Comparison of ENCODE assay signal across 2 cellular contexts in the genomic region with DNA sequence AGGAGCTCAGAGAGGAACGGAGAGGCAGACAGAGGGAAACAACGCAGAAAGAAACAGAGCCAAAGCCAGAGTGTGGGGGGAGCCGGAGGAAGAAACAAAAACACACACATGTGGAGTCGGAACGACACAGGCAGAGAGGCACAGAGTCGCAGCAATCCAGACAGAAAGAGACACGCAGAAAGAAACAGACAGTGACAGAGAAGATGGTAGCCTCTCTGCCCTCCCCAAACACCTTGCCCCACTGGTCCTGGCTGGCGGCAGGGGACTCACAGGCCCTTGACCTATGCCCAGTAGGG.
TF ChIP-seq lines count a peak whose summit lies in the region.

No MANE protein-coding gene starts in this region.

TF ChIP-seq in A549, 52 proteins besides CTCF, POLR2A, EP300 and RAD21:
- TF ChIP-seq SMC3 (IDR thresholded peaks at IDR 0.05) (no peak), CHD4 (IDR thresholded peaks at IDR 0.05; ENCODE audit: borderline replicate concordance) (no peak), FOSB (CRISPR knock-in tag; IDR thresholded peaks at IDR 0.05) (no peak), RARB (CRISPR knock-in tag; IDR thresholded peaks at IDR 0.05) (no peak), HOXB13 (CRISPR knock-in tag; IDR thresholded peaks at IDR 0.05; ENCODE audit: low read depth) (no peak), ELK1 (IDR thresholded peaks at IDR 0.05; ENCODE audit: low read depth, low read length) (no peak), NR3C1 (IDR thresholded peaks at IDR 0.05) (no peak), ESRRA (IDR thresholded peaks at IDR 0.05; ENCODE audit: borderline replicate concordance, low read length) (no peak), ZSCAN20 (CRISPR knock-in tag; IDR thresholded peaks at IDR 0.05) (no peak), MAFK (IDR thresholded peaks at IDR 0.05; ENCODE audit: partially characterized antibody) (no peak), TFCP2L1 (CRISPR knock-in tag; IDR thresholded peaks at IDR 0.05) (no peak), NPAS2 (CRISPR knock-in tag; IDR thresholded peaks at IDR 0.05; ENCODE audit: borderline replicate concordance) (no peak), HEYL (CRISPR knock-in tag; IDR thresholded peaks at IDR 0.05) (no peak), KDM5A (IDR thresholded peaks at IDR 0.05) (no peak), POLR2AphosphoS2 (conservative IDR thresholded peaks at IDR 0.05; ENCODE audit: low read length) (no peak), MYC (IDR thresholded peaks at IDR 0.05; ENCODE audit: borderline replicate concordance, low read length) (no peak)
- TF ChIP-seq, protein P1, sequence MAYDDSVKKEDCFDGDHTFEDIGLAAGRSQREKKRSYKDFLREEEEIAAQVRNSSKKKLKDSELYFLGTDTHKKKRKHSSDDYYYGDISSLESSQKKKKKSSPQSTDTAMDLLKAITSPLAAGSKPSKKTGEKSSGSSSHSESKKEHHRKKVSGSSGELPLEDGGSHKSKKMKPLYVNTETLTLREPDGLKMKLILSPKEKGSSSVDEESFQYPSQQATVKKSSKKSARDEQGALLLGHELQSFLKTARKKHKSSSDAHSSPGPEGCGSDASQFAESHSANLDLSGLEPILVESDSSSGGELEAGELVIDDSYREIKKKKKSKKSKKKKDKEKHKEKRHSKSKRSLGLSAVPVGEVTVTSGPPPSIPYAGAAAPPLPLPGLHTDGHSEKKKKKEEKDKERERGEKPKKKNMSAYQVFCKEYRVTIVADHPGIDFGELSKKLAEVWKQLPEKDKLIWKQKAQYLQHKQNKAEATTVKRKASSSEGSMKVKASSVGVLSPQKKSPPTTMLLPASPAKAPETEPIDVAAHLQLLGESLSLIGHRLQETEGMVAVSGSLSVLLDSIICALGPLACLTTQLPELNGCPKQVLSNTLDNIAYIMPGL (CRISPR knock-in tag; IDR thresholded peaks at IDR 0.05; ENCODE audit: borderline replicate concordance): no peak
- TF ChIP-seq, protein P2, sequence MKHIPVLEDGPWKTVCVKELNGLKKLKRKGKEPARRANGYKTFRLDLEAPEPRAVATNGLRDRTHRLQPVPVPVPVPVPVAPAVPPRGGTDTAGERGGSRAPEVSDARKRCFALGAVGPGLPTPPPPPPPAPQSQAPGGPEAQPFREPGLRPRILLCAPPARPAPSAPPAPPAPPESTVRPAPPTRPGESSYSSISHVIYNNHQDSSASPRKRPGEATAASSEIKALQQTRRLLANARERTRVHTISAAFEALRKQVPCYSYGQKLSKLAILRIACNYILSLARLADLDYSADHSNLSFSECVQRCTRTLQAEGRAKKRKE (CRISPR knock-in tag; IDR thresholded peaks at IDR 0.05; ENCODE audit: low read depth): no peak
- TF ChIP-seq, protein P3, sequence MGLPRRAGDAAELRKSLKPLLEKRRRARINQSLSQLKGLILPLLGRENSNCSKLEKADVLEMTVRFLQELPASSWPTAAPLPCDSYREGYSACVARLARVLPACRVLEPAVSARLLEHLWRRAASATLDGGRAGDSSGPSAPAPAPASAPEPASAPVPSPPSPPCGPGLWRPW (IDR thresholded peaks at IDR 0.05): no peak
- TF ChIP-seq, protein P4, sequence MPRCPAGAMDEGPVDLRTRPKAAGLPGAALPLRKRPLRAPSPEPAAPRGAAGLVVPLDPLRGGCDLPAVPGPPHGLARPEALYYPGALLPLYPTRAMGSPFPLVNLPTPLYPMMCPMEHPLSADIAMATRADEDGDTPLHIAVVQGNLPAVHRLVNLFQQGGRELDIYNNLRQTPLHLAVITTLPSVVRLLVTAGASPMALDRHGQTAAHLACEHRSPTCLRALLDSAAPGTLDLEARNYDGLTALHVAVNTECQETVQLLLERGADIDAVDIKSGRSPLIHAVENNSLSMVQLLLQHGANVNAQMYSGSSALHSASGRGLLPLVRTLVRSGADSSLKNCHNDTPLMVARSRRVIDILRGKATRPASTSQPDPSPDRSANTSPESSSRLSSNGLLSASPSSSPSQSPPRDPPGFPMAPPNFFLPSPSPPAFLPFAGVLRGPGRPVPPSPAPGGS (IDR thresholded peaks at IDR 0.05): no peak

TF ChIP-seq in GM12878, 131 proteins besides CTCF, POLR2A, EP300 and RAD21:
- TF ChIP-seq, protein P5, sequence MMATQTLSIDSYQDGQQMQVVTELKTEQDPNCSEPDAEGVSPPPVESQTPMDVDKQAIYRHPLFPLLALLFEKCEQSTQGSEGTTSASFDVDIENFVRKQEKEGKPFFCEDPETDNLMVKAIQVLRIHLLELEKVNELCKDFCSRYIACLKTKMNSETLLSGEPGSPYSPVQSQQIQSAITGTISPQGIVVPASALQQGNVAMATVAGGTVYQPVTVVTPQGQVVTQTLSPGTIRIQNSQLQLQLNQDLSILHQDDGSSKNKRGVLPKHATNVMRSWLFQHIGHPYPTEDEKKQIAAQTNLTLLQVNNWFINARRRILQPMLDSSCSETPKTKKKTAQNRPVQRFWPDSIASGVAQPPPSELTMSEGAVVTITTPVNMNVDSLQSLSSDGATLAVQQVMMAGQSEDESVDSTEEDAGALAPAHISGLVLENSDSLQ (IDR thresholded peaks at IDR 0.05): no peak
- TF ChIP-seq TBL1XR1 (IDR thresholded peaks at IDR 0.05; ENCODE audit: low read depth, low read length) (no peak), IKZF2 (IDR thresholded peaks at IDR 0.05) (no peak), ZNF384 (IDR thresholded peaks at IDR 0.05; ENCODE audit: borderline replicate concordance, low read depth, low read length) (no peak), ELK1 (IDR thresholded peaks at IDR 0.05; ENCODE audit: low read depth, low read length) (no peak), SMC3 (IDR thresholded peaks at IDR 0.05; ENCODE audit: borderline replicate concordance, low read length) (no peak), SMARCA5 (IDR thresholded peaks at IDR 0.05) (no peak), RBBP5 (conservative IDR thresholded peaks at IDR 0.05) (no peak), ZNF274 (IDR thresholded peaks at IDR 0.05; ENCODE audit: insufficient read depth, insufficient read length) (no peak), NFIC (IDR thresholded peaks at IDR 0.05; ENCODE audit: low read depth, low read length) (no peak), ATF2 (IDR thresholded peaks at IDR 0.05; ENCODE audit: low read length) (no peak), CREB1 (IDR thresholded peaks at IDR 0.05; ENCODE audit: low read depth) (no peak), RELB (IDR thresholded peaks at IDR 0.05; ENCODE audit: low read depth) (no peak), ZBTB4 (CRISPR knock-in tag; IDR thresholded peaks at IDR 0.05) (no peak)
